8 cellular contexts compared by ENCODE assay signal in genomic region chr3:13420051-13420816, GRCh38. TPM values are rescaled to one million over a fixed set of nuclear protein-coding genes. Genes with fewer than 3 reads are reported as not detected.
DNase-seq lines count a peak whose midpoint lies in the region; ATAC-seq and TF ChIP-seq lines count a peak whose summit lies in the region.

TSS of gene NUP210 (minus strand) at chr3:13420322. CDS start at chr3:13420226, 96 bp downstream.

- no peak for TF ChIP-seq CTCF in retinal pigment epithelial cell (conservative IDR thresholded peaks at IDR 0.05; ENCODE audit: low read depth, low read length)

- intact Hi-C loops in Right ventricle myocardium superior (cut with DNase I): no loop called here

- peak; percentile 70 for TF ChIP-seq POLR2A in GM18526 (IDR thresholded peaks at IDR 0.05; ENCODE audit: extremely low read depth, insufficient read length)

- DNase-seq in A172 (ENCODE audit: low spot score) (no peak), NCI-H510A (lab: John Stamatoyannopoulos, UW) (peak; percentile 72), Right ventricle myocardium superior (peak; percentile 51), retinal pigment epithelial cell (ENCODE audit: low read depth) (no peak), GOT3 (lab: John Stamatoyannopoulos, UW) (no peak)
- DNase-seq in activated T-cell treated with anti-CD3 and anti-CD28 coated beads, Interleukin-2, amount 50 U/mL, for 1 hour: peak; percentile 48

- peak within 1 kb of the TSS; percentile 50 for H3K4me3 ChIP-seq in retinal pigment epithelial cell (ENCODE audit: low read length)

- ATAC-seq in HG03045 (IDR thresholded peaks at IDR 0.05; ENCODE audit: unreplicated experiment) (peak; percentile 47), Right ventricle myocardium superior (ENCODE audit: poor library complexity) (peak; percentile 59)

RNA-seq across cellular contexts. Expression of gene NUP210, which starts in this region (rescaled TPM):
- total RNA-seq in A172 (2014; rRNA removed; shearing (Covaris generic)): 14.1 and 16.3 TPM in 2 replicates
- 2.7 TPM for total RNA-seq in Right ventricle myocardium superior

Comparison
In these comparisons a context has a peak if more than half of its experiments do, and no peak if none do; other contexts are left out.
1. DNase-seq: peak in NCI-H510A (single experiment), activated T-cell treated with anti-CD3 and anti-CD28 coated beads, Interleukin-2, amount 50 U/mL, for 1 hour (single experiment) and Right ventricle myocardium superior (single experiment); none in A172 (single experiment), retinal pigment epithelial cell (single experiment) and GOT3 (single experiment).